ENCODE assay signal across 25 cellular contexts in genomic region chr6:75261299-75261698, GRCh38. TPM values are rescaled to one million over a fixed set of nuclear protein-coding genes. Genes with fewer than 3 reads are reported as not detected.
DNase-seq lines count a peak whose midpoint lies in the region; ATAC-seq, FAIRE-seq and TF ChIP-seq lines count a peak whose summit lies in the region.
"Had no signal": no experiment of that assay in that cellular context is flagged by ENCODE, and none has a peak within 500 bp of the region (broad histone marks: within the 10 kb centered on the region; RNA-seq: fewer than 3 reads in every experiment).

No MANE protein-coding gene starts in this region.

- H3K4me3 ChIP-seq in HepG2 (replicated peaks in 1 of 3; ENCODE audit: insufficient read depth in 1 of 3, low read depth in 2 of 3, low read length in 3 of 3) (no peak overlapping the region), right lobe of liver (no peak overlapping the region), K562 (no peak overlapping the region)
- H3K4me3 ChIP-seq: BLaER1, GM12878 had no signal

- no peak for DNase-seq in HepG2 (ENCODE audit: low spot score)
- DNase-seq in right lobe of liver, result no peak
- DNase-seq in K562 (ENCODE audit: extremely low read depth in 1 of 4, low spot score in 3 of 4), result no peak
- DNase-seq in activated gamma-delta T cell treated with Interleukin-2 at 50 U/mL for 16 hours, result no peak
- DNase-seq in activated CD8-positive, alpha-beta T cell treated with anti-CD3 and anti-CD28 coated beads for 36 hours, result no peak
- DNase-seq: ACHN; BE2C; C1 segment of cervical spinal cord; CD4-positive, alpha-beta memory T cell; CD4-positive, CD25-positive, alpha-beta regulatory T cell; CD8-positive, alpha-beta memory T cell; COR-L47; DMS 273 treated with DMSO at 0.1 percent for 48 hours; DMS153; DMS53; DMS79; DND-41; EL; GDM1 had no signal

- no peak for TF ChIP-seq EP300 in HepG2 (IDR thresholded peaks at IDR 0.05; ENCODE audit: low read depth in 2 of 2, low read length in 2 of 2)
- TF ChIP-seq EP300 in HepG2 (CRISPR knock-in tag; IDR thresholded peaks at IDR 0.05; ENCODE audit: borderline replicate concordance), result no peak
- TF ChIP-seq EP300 in K562 (IDR thresholded peaks at IDR 0.05; ENCODE audit: low read length), result no peak

- H3K27ac ChIP-seq in HepG2 (ENCODE audit: extremely low read length, insufficient read depth, low read length) (no peak overlapping the region), right lobe of liver (no peak overlapping the region), K562 (ENCODE audit: extremely low read depth, low read depth, low read length) (no peak overlapping the region)
- H3K27ac ChIP-seq: 22Rv1, BLaER1 had no signal

- TF ChIP-seq RAD21 in HepG2 (CRISPR knock-in tag; IDR thresholded peaks at IDR 0.05), result no peak
- no peak for TF ChIP-seq RAD21 in K562 (CRISPR knock-in tag; conservative IDR thresholded peaks at IDR 0.05 in 1 of 2, IDR thresholded peaks at IDR 0.05 in 1 of 2)

- no peaks in the 10 kb centered on the region for H3K9me3 Mint-ChIP-seq in activated CD8-positive, alpha-beta T cell treated with anti-CD3 and anti-CD28 coated beads for 36 hours
- H3K9me3 Mint-ChIP-seq: CD14-positive monocyte; CD4-positive, CD25-positive, alpha-beta regulatory T cell; CD8-positive, alpha-beta memory T cell had no signal

- H3K79me2 ChIP-seq in HepG2 (ENCODE audit: insufficient read depth, low read length) (peaks cover 2% of the 10 kb centered on the region), K562 (ENCODE audit: control insufficient read depth, insufficient read depth, low read length) (peaks cover 12% of the 10 kb centered on the region)

- H3K27me3 Mint-ChIP-seq in activated CD8-positive, alpha-beta T cell treated with anti-CD3 and anti-CD28 coated beads for 36 hours, result no peaks in the 10 kb centered on the region
- H3K27me3 Mint-ChIP-seq: CD4-positive, alpha-beta memory T cell; CD4-positive, CD25-positive, alpha-beta regulatory T cell; CD8-positive, alpha-beta memory T cell had no signal

- no peaks in the 10 kb centered on the region for H3K27me3 ChIP-seq in HepG2 (ENCODE audit: control insufficient read depth in 1 of 2, insufficient read depth in 2 of 2, low read length in 2 of 2)
- no peaks in the 10 kb centered on the region for H3K27me3 ChIP-seq in right lobe of liver
- no peaks in the 10 kb centered on the region for H3K27me3 ChIP-seq in K562 (ENCODE audit: control insufficient read depth in 2 of 2, insufficient read depth in 2 of 2, low read length in 2 of 2)
- H3K27me3 ChIP-seq: BE2C, BLaER1 had no signal

- H3K4me2 ChIP-seq in HepG2 (ENCODE audit: low read depth, low read length) (no peak overlapping the region), K562 (ENCODE audit: insufficient read depth, low read length) (no peak overlapping the region)
- H3K4me2 ChIP-seq: BLaER1 had no signal

- FAIRE-seq in HepG2 (lab: Jason Lieb, UNC) (no peak), K562 (lab: Jason Lieb, UNC) (no peak)
- FAIRE-seq: GM12878, GM12892 had no signal

- intact Hi-C loops in HepG2 (cut with micrococcal nuclease; ENCODE audit: unreplicated experiment) (no loop called here), right lobe of liver (cut with DNase I) (no loop called here), K562 (cut with micrococcal nuclease) (no loop called here)
- intact Hi-C loops in activated CD8-positive, alpha-beta T cell treated with anti-CD3 and anti-CD28 coated beads for 36 hours (cut with micrococcal nuclease), result loop anchor here (10.0 kb wide), 1 partner anchor 264 kb away; no protein-coding TSS in a partner anchor

- no peak for TF ChIP-seq POLR2A in HepG2 (IDR thresholded peaks at IDR 0.05; ENCODE audit: insufficient read depth in 1 of 2, low read depth in 2 of 2, low read length in 2 of 2)
- no peak for TF ChIP-seq POLR2A in right lobe of liver (IDR thresholded peaks at IDR 0.05)
- no peak for TF ChIP-seq POLR2A in K562 (conservative IDR thresholded peaks at IDR 0.05)

- H4K20me1 ChIP-seq in HepG2 (ENCODE audit: insufficient read depth, low read length), result no peaks in the 10 kb centered on the region
- no peaks in the 10 kb centered on the region for H4K20me1 ChIP-seq in K562 (replicated peaks; ENCODE audit: control insufficient read depth, insufficient read depth, low read length)

- peaks cover 23% of the 10 kb centered on the region for H3K36me3 Mint-ChIP-seq in activated CD8-positive, alpha-beta T cell treated with anti-CD3 and anti-CD28 coated beads for 36 hours (ENCODE audit: low read depth)

- WGBS in HepG2 (ENCODE audit: low lambda C conversion rate), result 100% methylated on average over 1 of the region's 1 CpG
- WGBS in right lobe of liver (ENCODE audit: insufficient coverage, low coverage, low lambda C conversion rate, missing lambda C conversion rate), result 100% methylated on average over 1 of the region's 1 CpG
- 100% methylated on average over 1 of the region's 1 CpG for WGBS in K562 (ENCODE audit: insufficient coverage, low coverage, missing lambda C conversion rate)

- H3K9ac ChIP-seq in HepG2 (ENCODE audit: insufficient read depth, low read depth, low read length) (no peak overlapping the region), K562 (ENCODE audit: insufficient read depth in 1 of 2, low read depth in 2 of 2, low read length in 2 of 2) (no peak overlapping the region)
- H3K9ac ChIP-seq: BLaER1 had no signal

- CTCF ChIA-PET in HepG2 (lab: Yijun Ruan, JAX; ENCODE audit: low intra/inter-chr PET ratio, low total read pairs), result no interaction called here
- CTCF ChIA-PET in K562 (lab: Yijun Ruan, JAX; ENCODE audit: low intra/inter-chr PET ratio), result no interaction called here
- CTCF ChIA-PET in activated CD8-positive, alpha-beta T cell treated with anti-CD3 and anti-CD28 coated beads for 36 hours (lab: Charles Lee), result interaction anchor here (0.8 kb wide), 1 partner anchor 12 kb away, joined by 4 read pairs; no protein-coding TSS in a partner anchor

- no peaks in the 10 kb centered on the region for H3K4me1 Mint-ChIP-seq in activated CD8-positive, alpha-beta T cell treated with anti-CD3 and anti-CD28 coated beads for 36 hours (ENCODE audit: low read depth)
- H3K4me1 Mint-ChIP-seq: CD14-positive monocyte had no signal

- no peak overlapping the region for H3K4me3 Mint-ChIP-seq in activated CD8-positive, alpha-beta T cell treated with anti-CD3 and anti-CD28 coated beads for 36 hours
- H3K4me3 Mint-ChIP-seq: CD14-positive monocyte; CD4-positive, alpha-beta memory T cell; CD4-positive, CD25-positive, alpha-beta regulatory T cell; CD8-positive, alpha-beta memory T cell had no signal

- POLR2A ChIA-PET in HepG2 (lab: Yijun Ruan, JAX) (no interaction called here), K562 (lab: Yijun Ruan, JAX) (no interaction called here)
- POLR2A ChIA-PET in activated CD8-positive, alpha-beta T cell treated with anti-CD3 and anti-CD28 coated beads for 36 hours (lab: Charles Lee), result no interaction called here

- H3K9me1 ChIP-seq in K562 (ENCODE audit: control insufficient read depth, insufficient read depth, low read length), result no peaks in the 10 kb centered on the region

- TF ChIP-seq CTCF in HepG2 (CRISPR knock-in tag; IDR thresholded peaks at IDR 0.05), result no peak
- no peak for TF ChIP-seq CTCF in right lobe of liver (IDR thresholded peaks at IDR 0.05)
- TF ChIP-seq CTCF in K562 (IDR thresholded peaks at IDR 0.05 in 2 of 3, conservative IDR thresholded peaks at IDR 0.05 in 1 of 3; ENCODE audit: insufficient read depth in 2 of 3, low read depth in 1 of 3, low read length in 3 of 3), result no peak
- no peak for TF ChIP-seq CTCF in activated CD8-positive, alpha-beta T cell treated with anti-CD3 and anti-CD28 coated beads for 36 hours (IDR thresholded peaks at IDR 0.05)

- no peaks in the 10 kb centered on the region for H3K4me1 ChIP-seq in HepG2 (ENCODE audit: insufficient read depth, low read length)
- no peaks in the 10 kb centered on the region for H3K4me1 ChIP-seq in right lobe of liver
- H3K4me1 ChIP-seq in K562 (replicated peaks in 1 of 2; ENCODE audit: control insufficient read depth in 2 of 2, insufficient read depth in 2 of 2, low read length in 2 of 2), result no peaks in the 10 kb centered on the region
- H3K4me1 ChIP-seq: BE2C, BLaER1 had no signal

- no peaks in the 10 kb centered on the region for H3K9me3 ChIP-seq in HepG2 (ENCODE audit: low read length)
- H3K9me3 ChIP-seq in right lobe of liver, result no peaks in the 10 kb centered on the region
- H3K9me3 ChIP-seq in K562 (replicated peaks; ENCODE audit: control insufficient read depth, insufficient read depth, low read depth, low read length), result no peaks in the 10 kb centered on the region
- H3K9me3 ChIP-seq: BE2C, BLaER1 had no signal

- in situ Hi-C loops in HepG2 (cut with HindIII; ENCODE audit: extremely low pct_ligation_motif_present, low pct_unique_long_range_greater_than_20kb), result no loop called here
- in situ Hi-C loops in K562 (cut with MboI), result loop anchor here (10.0 kb wide), 1 partner anchor 264 kb away; no protein-coding TSS in a partner anchor

- ATAC-seq in HepG2, result no peak
- ATAC-seq in right lobe of liver, result no peak
- ATAC-seq in K562, result no peak
- no peak for ATAC-seq in activated CD8-positive, alpha-beta T cell treated with anti-CD3 and anti-CD28 coated beads for 36 hours
- ATAC-seq: GM12878 had no signal

- no peak overlapping the region for H3K27ac Mint-ChIP-seq in activated CD8-positive, alpha-beta T cell treated with anti-CD3 and anti-CD28 coated beads for 36 hours
- H3K27ac Mint-ChIP-seq: CD14-positive monocyte; CD4-positive, alpha-beta memory T cell; CD4-positive, CD25-positive, alpha-beta regulatory T cell had no signal

- H2AFZ ChIP-seq in HepG2 (ENCODE audit: low read length) (no peak overlapping the region), K562 (ENCODE audit: low read depth, low read length) (no peak overlapping the region)

- BruUV-seq in HepG2 (replicated peaks; lab: Mats Ljungman, UMichigan) (no TSS peak), K562 (replicated peaks; lab: Mats Ljungman, UMichigan) (no TSS peak)

- H3K36me3 ChIP-seq in HepG2 (replicated peaks in 1 of 2; ENCODE audit: control insufficient read depth in 1 of 2, insufficient read depth in 2 of 2, low read length in 2 of 2), result peaks cover 4 to 38% of the 10 kb centered on the region in 2 experiments
- H3K36me3 ChIP-seq in right lobe of liver, result peaks cover 0 to 58% (median 13%) of the 10 kb centered on the region in 4 donors
- peaks cover 67% of the 10 kb centered on the region for H3K36me3 ChIP-seq in K562 (ENCODE audit: control insufficient read depth, insufficient read depth, low read length)

RNA-seq across cellular contexts. Expression of gene COX7A2, which starts 17.7 kb away (rescaled TPM):
- total RNA-seq in HepG2 (2016; rRNA removed; fragmentation: Illumina TruSeq; extraction: Trizol) (481 and 556 TPM in 2 replicates), right lobe of liver (100 to 1,000 TPM; 159 to 345 (median 218) TPM), K562 (2014; rRNA removed) (182 and 234 TPM in 2 replicates), K562 (2014; rRNA removed; fragmentation: Illumina TruSeq; extraction: Trizol) (546 and 593 TPM in 2 replicates), K562 (2015; rRNA removed; fragmentation: Illumina TruSeq; extraction: Trizol) (529 and 585 TPM in 2 replicates), K562 (2021) (548 and 636 TPM in 2 replicates)
- 280 and 328 TPM in 2 replicates for total RNA-seq in HepG2 (2016; cell fraction: cytosol; rRNA removed; fragmentation: Illumina TruSeq; extraction: Trizol; ENCODE audit: low read depth)
- total RNA-seq in HepG2 (2016; cell fraction: insoluble cytoplasmic fraction; rRNA removed; fragmentation: Illumina TruSeq; extraction: Trizol), result 517 and 605 TPM in 2 replicates
- 294 and 325 TPM in 2 replicates for total RNA-seq in HepG2 (2016; cell fraction: membrane; rRNA removed; fragmentation: Illumina TruSeq; extraction: Trizol)
- total RNA-seq in HepG2 (2016; cell fraction: nucleus; rRNA removed; fragmentation: Illumina TruSeq; extraction: Trizol), result 231 and 261 TPM in 2 replicates
- polyA plus RNA-seq in HepG2 (2011; rRNA removed) (311 and 407 TPM in 2 replicates), K562 (2011; rRNA removed) (833 and 852 TPM in 2 replicates), K562 (2014; fragmentation: Illumina TruSeq; extraction: Trizol) (472 and 685 TPM in 2 replicates), K562 (2014; fragmentation: Nextera tagmentation; extraction: Ambion mirVana) (1,000 to 10,000 TPM; 1,858 to 2,216 TPM), K562 (2014; rRNA removed) (402 and 501 TPM in 2 replicates)
- polyA plus RNA-seq in HepG2 (2011; cell fraction: cytosol; rRNA removed), result 137 and 186 TPM in 2 replicates
- 59.1 and 61.9 TPM in 2 replicates for polyA plus RNA-seq in HepG2 (2011; cell fraction: nucleus; rRNA removed)
- 241 and 395 TPM in 2 replicates for polyA plus RNA-seq in HepG2 (2012)
- 218 and 256 TPM in 2 replicates for polyA plus RNA-seq in HepG2 (2016; cell fraction: cytosol; fragmentation: Illumina TruSeq; extraction: Trizol; ENCODE audit: low read depth)
- polyA plus RNA-seq in HepG2 (2016; cell fraction: insoluble cytoplasmic fraction; fragmentation: Illumina TruSeq; extraction: Trizol; ENCODE audit: low read depth), result 311 and 334 TPM in 2 replicates
- polyA plus RNA-seq in HepG2 (2016; cell fraction: membrane; fragmentation: Illumina TruSeq; extraction: Trizol; ENCODE audit: low read depth), result 165 and 228 TPM in 2 replicates
- polyA plus RNA-seq in HepG2 (2016; cell fraction: nucleus; fragmentation: Illumina TruSeq; extraction: Trizol; ENCODE audit: insufficient read depth, low read depth), result 278 and 326 TPM in 2 replicates
- 63.3 and 108 TPM in 2 replicates for polyA minus RNA-seq in HepG2 (2011; rRNA and poly(A)+ RNA removed; ENCODE audit: low replicate concordance)
- 36.2 and 38.6 TPM in 2 replicates for polyA minus RNA-seq in HepG2 (2011; cell fraction: cytosol; rRNA and poly(A)+ RNA removed)
- polyA minus RNA-seq in HepG2 (2011; cell fraction: nucleus; rRNA and poly(A)+ RNA removed), result 17.8 and 18.6 TPM in 2 replicates
- total RNA-seq in K562 (2011; cell fraction: chromatin; rRNA removed; ENCODE audit: low replicate concordance), result 16.2 and 38.9 TPM in 2 replicates
- 35.9 and 40.2 TPM in 2 replicates for total RNA-seq in K562 (2011; cell fraction: nucleolus; rRNA removed)
- 46.6 and 74.0 TPM in 2 replicates for total RNA-seq in K562 (2011; cell fraction: nucleoplasm; rRNA removed)
- polyA plus RNA-seq in K562 (2011; cell fraction: cytosol; rRNA removed), result 229 and 319 TPM in 2 replicates
- 197 and 351 TPM in 2 replicates for polyA plus RNA-seq in K562 (2011; cell fraction: nucleus; rRNA removed)
- 641 and 749 TPM in 2 replicates for polyA plus RNA-seq in K562 (2012)
- polyA minus RNA-seq in K562 (2011; rRNA and poly(A)+ RNA removed), result 40.4 and 45.6 TPM in 2 replicates
- 38.7 and 61.6 TPM in 2 replicates for polyA minus RNA-seq in K562 (2011; cell fraction: cytosol; rRNA and poly(A)+ RNA removed)
- 12.9 and 28.1 TPM in 2 replicates for polyA minus RNA-seq in K562 (2011; cell fraction: nucleus; rRNA and poly(A)+ RNA removed)
- 100 to 1,000 TPM; 481 to 485 TPM for total RNA-seq in activated CD8-positive, alpha-beta T cell treated with anti-CD3 and anti-CD28 coated beads for 36 hours

RNA-seq across cellular contexts. Expression of gene TMEM30A, which starts 23.3 kb away (rescaled TPM):
- total RNA-seq in HepG2 (2016; rRNA removed; fragmentation: Illumina TruSeq; extraction: Trizol), result 38.4 and 54.4 TPM in 2 replicates
- total RNA-seq in HepG2 (2016; cell fraction: cytosol; rRNA removed; fragmentation: Illumina TruSeq; extraction: Trizol; ENCODE audit: low read depth), result 1.8 and 2.4 TPM in 2 replicates
- total RNA-seq in HepG2 (2016; cell fraction: insoluble cytoplasmic fraction; rRNA removed; fragmentation: Illumina TruSeq; extraction: Trizol), result 32.4 and 47.0 TPM in 2 replicates
- total RNA-seq in HepG2 (2016; cell fraction: membrane; rRNA removed; fragmentation: Illumina TruSeq; extraction: Trizol), result 9.9 and 10.6 TPM in 2 replicates
- 57.2 and 65.2 TPM in 2 replicates for total RNA-seq in HepG2 (2016; cell fraction: nucleus; rRNA removed; fragmentation: Illumina TruSeq; extraction: Trizol)
- 14.9 and 17.6 TPM in 2 replicates for polyA plus RNA-seq in HepG2 (2011; rRNA removed)
- polyA plus RNA-seq in HepG2 (2011; cell fraction: cytosol; rRNA removed), result 6.1 and 11.4 TPM in 2 replicates
- 11.2 and 15.5 TPM in 2 replicates for polyA plus RNA-seq in HepG2 (2011; cell fraction: nucleus; rRNA removed)
- 53.2 and 56.8 TPM in 2 replicates for polyA plus RNA-seq in HepG2 (2012)
- 1.9 TPM in 2 replicates for polyA plus RNA-seq in HepG2 (2016; cell fraction: cytosol; fragmentation: Illumina TruSeq; extraction: Trizol; ENCODE audit: low read depth)
- polyA plus RNA-seq in HepG2 (2016; cell fraction: insoluble cytoplasmic fraction; fragmentation: Illumina TruSeq; extraction: Trizol; ENCODE audit: low read depth), result 28.3 and 31.1 TPM in 2 replicates
- polyA plus RNA-seq in HepG2 (2016; cell fraction: membrane; fragmentation: Illumina TruSeq; extraction: Trizol; ENCODE audit: low read depth), result 5.5 and 5.6 TPM in 2 replicates
- 68.9 and 74.9 TPM in 2 replicates for polyA plus RNA-seq in HepG2 (2016; cell fraction: nucleus; fragmentation: Illumina TruSeq; extraction: Trizol; ENCODE audit: insufficient read depth, low read depth)
- polyA minus RNA-seq in HepG2 (2011; rRNA and poly(A)+ RNA removed; ENCODE audit: low replicate concordance), result 7.4 and 11.2 TPM in 2 replicates
- polyA minus RNA-seq in HepG2 (2011; cell fraction: cytosol; rRNA and poly(A)+ RNA removed), result 18.1 and 24.4 TPM in 2 replicates
- 28.7 and 32.2 TPM in 2 replicates for polyA minus RNA-seq in HepG2 (2011; cell fraction: nucleus; rRNA and poly(A)+ RNA removed)
- total RNA-seq in right lobe of liver, result 10 to 100 TPM; 40.1 to 66.8 (median 62.2) TPM
- 14.6 and 50.2 TPM in 2 replicates for total RNA-seq in K562 (2011; cell fraction: chromatin; rRNA removed; ENCODE audit: low replicate concordance)
- total RNA-seq in K562 (2011; cell fraction: nucleolus; rRNA removed), result 9.2 and 12.1 TPM in 2 replicates
- total RNA-seq in K562 (2011; cell fraction: nucleoplasm; rRNA removed), result 30.1 and 51.8 TPM in 2 replicates
- total RNA-seq in K562 (2014; rRNA removed), result 16.3 and 17.1 TPM in 2 replicates
- 31.2 and 37.1 TPM in 2 replicates for total RNA-seq in K562 (2014; rRNA removed; fragmentation: Illumina TruSeq; extraction: Trizol)
- 27.0 and 29.2 TPM in 2 replicates for total RNA-seq in K562 (2015; rRNA removed; fragmentation: Illumina TruSeq; extraction: Trizol)
- total RNA-seq in K562 (2021), result 27.4 and 29.5 TPM in 2 replicates
- 14.0 and 15.0 TPM in 2 replicates for polyA plus RNA-seq in K562 (2011; rRNA removed)
- 2.8 and 6.8 TPM in 2 replicates for polyA plus RNA-seq in K562 (2011; cell fraction: cytosol; rRNA removed)
- 6.6 and 11.8 TPM in 2 replicates for polyA plus RNA-seq in K562 (2011; cell fraction: nucleus; rRNA removed)
- 23.0 and 34.7 TPM in 2 replicates for polyA plus RNA-seq in K562 (2012)
- polyA plus RNA-seq in K562 (2014; fragmentation: Illumina TruSeq; extraction: Trizol), result 20.6 and 21.3 TPM in 2 replicates
- 1 to 10 TPM; 6.5 to 9.0 TPM for polyA plus RNA-seq in K562 (2014; fragmentation: Nextera tagmentation; extraction: Ambion mirVana)
- polyA plus RNA-seq in K562 (2014; rRNA removed), result 16.3 and 16.7 TPM in 2 replicates
- 30.7 and 39.1 TPM in 2 replicates for polyA minus RNA-seq in K562 (2011; rRNA and poly(A)+ RNA removed)
- 7.9 and 8.2 TPM in 2 replicates for polyA minus RNA-seq in K562 (2011; cell fraction: cytosol; rRNA and poly(A)+ RNA removed)
- 6.6 and 12.9 TPM in 2 replicates for polyA minus RNA-seq in K562 (2011; cell fraction: nucleus; rRNA and poly(A)+ RNA removed)
- 10 to 100 TPM; 39.7 to 39.9 TPM for total RNA-seq in activated CD8-positive, alpha-beta T cell treated with anti-CD3 and anti-CD28 coated beads for 36 hours

RNA-seq across cellular contexts. Expression of gene COL12A1, which starts 55.4 kb away (rescaled TPM):
- 0.02 TPM in 1 of 2 replicates, not detected in the other for total RNA-seq in HepG2 (2016; rRNA removed; fragmentation: Illumina TruSeq; extraction: Trizol)
- not detected in 2 replicates for total RNA-seq in HepG2 (2016; cell fraction: cytosol; rRNA removed; fragmentation: Illumina TruSeq; extraction: Trizol; ENCODE audit: low read depth)
- total RNA-seq in HepG2 (2016; cell fraction: insoluble cytoplasmic fraction; rRNA removed; fragmentation: Illumina TruSeq; extraction: Trizol), result not detected in 2 replicates
- not detected in 2 replicates for total RNA-seq in HepG2 (2016; cell fraction: membrane; rRNA removed; fragmentation: Illumina TruSeq; extraction: Trizol)
- 0.06 TPM in 1 of 2 replicates, not detected in the other for total RNA-seq in HepG2 (2016; cell fraction: nucleus; rRNA removed; fragmentation: Illumina TruSeq; extraction: Trizol)
- polyA plus RNA-seq in HepG2 (2011; rRNA removed), result 0.20 TPM in 1 of 2 replicates, not detected in the other
- polyA plus RNA-seq in HepG2 (2011; cell fraction: cytosol; rRNA removed), result 0.01 TPM in 1 of 2 replicates, not detected in the other
- polyA plus RNA-seq in HepG2 (2011; cell fraction: nucleus; rRNA removed), result 0.07 TPM in 1 of 2 replicates, not detected in the other
- polyA plus RNA-seq in HepG2 (2012), result 0.01 TPM in 1 of 2 replicates, not detected in the other
- not detected in 2 replicates for polyA plus RNA-seq in HepG2 (2016; cell fraction: cytosol; fragmentation: Illumina TruSeq; extraction: Trizol; ENCODE audit: low read depth)
- not detected in 2 replicates for polyA plus RNA-seq in HepG2 (2016; cell fraction: insoluble cytoplasmic fraction; fragmentation: Illumina TruSeq; extraction: Trizol; ENCODE audit: low read depth)
- not detected in 2 replicates for polyA plus RNA-seq in HepG2 (2016; cell fraction: membrane; fragmentation: Illumina TruSeq; extraction: Trizol; ENCODE audit: low read depth)
- 0.12 TPM in 1 of 2 replicates, not detected in the other for polyA plus RNA-seq in HepG2 (2016; cell fraction: nucleus; fragmentation: Illumina TruSeq; extraction: Trizol; ENCODE audit: insufficient read depth, low read depth)
- polyA minus RNA-seq in HepG2 (2011; rRNA and poly(A)+ RNA removed; ENCODE audit: low replicate concordance), result 328 TPM in 1 of 2 replicates, not detected in the other
- polyA minus RNA-seq in HepG2 (2011; cell fraction: cytosol; rRNA and poly(A)+ RNA removed), result 0.79 and 2.3 TPM in 2 replicates
- 0.12 and 0.77 TPM in 2 replicates for polyA minus RNA-seq in HepG2 (2011; cell fraction: nucleus; rRNA and poly(A)+ RNA removed)
- 1 to 10 TPM; 1.1 to 4.4 (median 3.0) TPM for total RNA-seq in right lobe of liver
- total RNA-seq in K562 (2011; cell fraction: chromatin; rRNA removed; ENCODE audit: low replicate concordance), result 0.18 TPM in 1 of 2 replicates, not detected in the other
- total RNA-seq in K562 (2011; cell fraction: nucleolus; rRNA removed), result not detected in 2 replicates
- not detected in 2 replicates for total RNA-seq in K562 (2011; cell fraction: nucleoplasm; rRNA removed)
- total RNA-seq in K562 (2014; rRNA removed), result not detected in 2 replicates
- total RNA-seq in K562 (2014; rRNA removed; fragmentation: Illumina TruSeq; extraction: Trizol), result not detected in 2 replicates
- total RNA-seq in K562 (2015; rRNA removed; fragmentation: Illumina TruSeq; extraction: Trizol), result not detected in 2 replicates
- 0.11 and 0.20 TPM in 2 replicates for total RNA-seq in K562 (2021)
- polyA plus RNA-seq in K562 (2011; rRNA removed), result 0.01 TPM in 1 of 2 replicates, not detected in the other
- polyA plus RNA-seq in K562 (2011; cell fraction: cytosol; rRNA removed), result 0.01 TPM in 1 of 2 replicates, not detected in the other
- polyA plus RNA-seq in K562 (2011; cell fraction: nucleus; rRNA removed), result 0.04 and 0.08 TPM in 2 replicates
- 0.01 TPM in 1 of 2 replicates, not detected in the other for polyA plus RNA-seq in K562 (2012)
- polyA plus RNA-seq in K562 (2014; fragmentation: Illumina TruSeq; extraction: Trizol), result not detected in 2 replicates
- polyA plus RNA-seq in K562 (2014; fragmentation: Nextera tagmentation; extraction: Ambion mirVana), result not detected
- 0.01 TPM in 1 of 2 replicates, not detected in the other for polyA plus RNA-seq in K562 (2014; rRNA removed)
- polyA minus RNA-seq in K562 (2011; rRNA and poly(A)+ RNA removed), result 0.27 TPM in 1 of 2 replicates, not detected in the other
- polyA minus RNA-seq in K562 (2011; cell fraction: cytosol; rRNA and poly(A)+ RNA removed), result 1.5 and 1.8 TPM in 2 replicates
- polyA minus RNA-seq in K562 (2011; cell fraction: nucleus; rRNA and poly(A)+ RNA removed), result 0.22 and 0.27 TPM in 2 replicates
- total RNA-seq in activated CD8-positive, alpha-beta T cell treated with anti-CD3 and anti-CD28 coated beads for 36 hours, result under 1 TPM in 1 of 2 experiments, not detected in 1; 0.09 TPM
- total RNA-seq: CD4-positive, alpha-beta memory T cell; CD8-positive, alpha-beta memory T cell; G401 had no signal
- polyA plus RNA-seq: CD14-positive monocyte; CD4-positive, alpha-beta memory T cell; CD4-positive, CD25-positive, alpha-beta regulatory T cell; CD8-positive, alpha-beta memory T cell had no signal

Comparison
In these comparisons a context has a peak if more than half of its experiments do, and no peak if none do; other contexts are left out.
1. Of the 241 proteins assayed by ChIP-seq in both HepG2 and K562: peak only in HepG2: none; only in K562: MAFG; in both: MAFF and MAFK; in neither: 238.